ENCODE assay signal across 28 cellular contexts in the genomic region with DNA sequence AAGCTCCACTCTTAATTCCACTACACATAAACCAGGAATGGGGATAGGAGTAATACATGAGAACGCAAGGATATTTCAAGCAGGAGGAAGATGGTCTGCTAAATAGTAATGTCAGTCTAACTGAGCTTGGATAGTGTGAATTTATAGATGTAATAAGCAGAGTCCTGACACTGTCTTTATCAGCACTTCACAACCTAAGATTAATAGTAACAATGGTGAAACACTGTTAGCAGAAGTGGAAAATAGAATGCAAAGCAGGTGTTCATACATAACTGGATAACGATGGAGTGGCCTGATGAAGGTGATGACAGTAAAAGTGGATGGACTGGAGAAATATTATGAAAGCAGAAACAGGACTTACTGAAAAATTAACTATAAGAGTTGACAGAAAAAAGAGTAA.
"Had no signal": no experiment of that assay in that cellular context is flagged by ENCODE, and none has a peak within 500 bp of the region (broad histone marks: within the 10 kb centered on the region; RNA-seq: fewer than 3 reads in every experiment).

No MANE protein-coding gene starts in this region.

- H3K9me3 Mint-ChIP-seq: activated CD4-positive, alpha-beta memory T cell treated with anti-CD3 and anti-CD28 coated beads for 36 hours; activated naive CD4-positive, alpha-beta T cell treated with anti-CD3 and anti-CD28 coated beads, Interleukin-2, amount 10 ng/mL, durations not matched to agents 7 days and 5 days; activated naive CD4-positive, alpha-beta T cell treated with anti-CD3 and anti-CD28 coated beads, Interleukin-2, amount 50 U/mL, for 72 hours; activated T-cell treated with anti-CD3 and anti-CD28 coated beads, Interleukin-2, amount 50 U/mL, for 24 hours; activated T-cell treated with anti-CD3 and anti-CD28 coated beads, Interleukin-2, amount 50 U/mL, for 72 hours had no signal

- ATAC-seq: activated CD4-positive, alpha-beta T cell treated with anti-CD3 and anti-CD28 coated beads for 36 hours; activated CD8-positive, alpha-beta memory T cell treated with anti-CD3 and anti-CD28 coated beads, Interleukin-2, amount 10 ng/mL, durations not matched to agents 7 days and 5 days; activated CD8-positive, alpha-beta T cell treated with anti-CD3 and anti-CD28 coated beads, Interleukin-2, amount 10 ng/mL, durations not matched to agents 7 days and 5 days; activated naive CD4-positive, alpha-beta T cell treated with anti-CD3 and anti-CD28 coated beads, Interleukin-2, amount 50 U/mL, for 72 hours; activated T-cell treated with anti-CD3 and anti-CD28 coated beads, Interleukin-2, amount 50 U/mL, for 72 hours had no signal

- H3K27ac Mint-ChIP-seq: activated CD4-positive, alpha-beta memory T cell treated with anti-CD3 and anti-CD28 coated beads for 36 hours; activated CD4-positive, alpha-beta T cell treated with anti-CD3 and anti-CD28 coated beads for 36 hours; activated CD4-positive, alpha-beta T cell treated with anti-CD3 and anti-CD28 coated beads, Interleukin-2, amount 10 ng/mL, durations not matched to agents 24 days and 14 days; activated CD8-positive, alpha-beta memory T cell treated with anti-CD3 and anti-CD28 coated beads, Interleukin-2, amount 10 ng/mL, durations not matched to agents 7 days and 5 days; activated CD8-positive, alpha-beta T cell treated with anti-CD3 and anti-CD28 coated beads, Interleukin-2, amount 10 ng/mL, durations not matched to agents 7 days and 5 days; activated naive CD4-positive, alpha-beta T cell treated with anti-CD3 and anti-CD28 coated beads, Interleukin-2, amount 10 ng/mL, durations not matched to agents 7 days and 5 days; activated naive CD4-positive, alpha-beta T cell treated with anti-CD3 and anti-CD28 coated beads, Interleukin-2, amount 50 U/mL, for 72 hours; activated naive CD8-positive, alpha-beta T cell treated with anti-CD3 and anti-CD28 coated beads, Interleukin-2, amount 10 ng/mL, durations not matched to agents 7 days and 5 days; activated T-cell treated with anti-CD3 and anti-CD28 coated beads, Interleukin-2, amount 50 U/mL, for 24 hours; activated T-cell treated with anti-CD3 and anti-CD28 coated beads, Interleukin-2, amount 50 U/mL, for 72 hours; brain had no signal

- H3K4me1 ChIP-seq: ascending aorta, breast epithelium, colonic mucosa, esophagus squamous epithelium had no signal

- H3K27ac ChIP-seq: ascending aorta, breast epithelium, colonic mucosa, epithelial cell of prostate, esophagus squamous epithelium had no signal

- H3K4me3 Mint-ChIP-seq: activated CD4-positive, alpha-beta memory T cell treated with anti-CD3 and anti-CD28 coated beads for 36 hours; activated CD4-positive, alpha-beta T cell treated with anti-CD3 and anti-CD28 coated beads for 36 hours; activated CD4-positive, alpha-beta T cell treated with anti-CD3 and anti-CD28 coated beads, Interleukin-2, amount 10 ng/mL, durations not matched to agents 24 days and 14 days; activated CD8-positive, alpha-beta memory T cell treated with anti-CD3 and anti-CD28 coated beads, Interleukin-2, amount 10 ng/mL, durations not matched to agents 7 days and 5 days; activated CD8-positive, alpha-beta T cell treated with anti-CD3 and anti-CD28 coated beads, Interleukin-2, amount 10 ng/mL, durations not matched to agents 7 days and 5 days; activated naive CD4-positive, alpha-beta T cell treated with anti-CD3 and anti-CD28 coated beads, Interleukin-2, amount 10 ng/mL, durations not matched to agents 7 days and 5 days; activated naive CD8-positive, alpha-beta T cell treated with anti-CD3 and anti-CD28 coated beads, Interleukin-2, amount 10 ng/mL, durations not matched to agents 7 days and 5 days; activated T-cell treated with anti-CD3 and anti-CD28 coated beads, Interleukin-2, amount 50 U/mL, for 24 hours; activated T-cell treated with anti-CD3 and anti-CD28 coated beads, Interleukin-2, amount 50 U/mL, for 72 hours; brain had no signal

- DNase-seq: activated CD4-positive, alpha-beta memory T cell treated with anti-CD3 and anti-CD28 coated beads for 36 hours; activated CD4-positive, alpha-beta T cell treated with anti-CD3 and anti-CD28 coated beads for 36 hours; activated CD4-positive, alpha-beta T cell treated with anti-CD3 and anti-CD28 coated beads, Interleukin-2, amount 10 ng/mL, durations not matched to agents 24 days and 14 days; activated CD4-positive, CD25-positive, alpha-beta regulatory T cell; activated CD4-positive, CD25-positive, alpha-beta regulatory T cell treated with anti-CD3 and anti-CD28 coated beads, Interleukin-2, amount 50 U/mL, for 72 hours; activated CD8-positive, alpha-beta memory T cell treated with anti-CD3 and anti-CD28 coated beads, Interleukin-2, amount 10 ng/mL, durations not matched to agents 7 days and 5 days; activated CD8-positive, alpha-beta memory T cell treated with anti-CD3 and anti-CD28 coated beads, Interleukin-2, amount 50 U/mL, for 4 hours; activated CD8-positive, alpha-beta T cell treated with anti-CD3 and anti-CD28 coated beads, Interleukin-2, amount 10 ng/mL, durations not matched to agents 7 days and 5 days; activated gamma-delta T cell; activated naive CD4-positive, alpha-beta T cell; activated naive CD4-positive, alpha-beta T cell treated with anti-CD3 and anti-CD28 coated beads, Interleukin-2, amount 10 ng/mL, durations not matched to agents 7 days and 5 days; activated naive CD8-positive, alpha-beta T cell treated with anti-CD3 and anti-CD28 coated beads, Interleukin-2, amount 10 ng/mL, durations not matched to agents 7 days and 5 days; activated T-cell treated with anti-CD3 and anti-CD28 coated beads, Interleukin-2, amount 50 U/mL, for 24 hours; activated T-cell treated with anti-CD3 and anti-CD28 coated beads, Interleukin-2, amount 50 U/mL, for 72 hours; colonic mucosa; effector CD8-positive, alpha-beta T cell; esophagus squamous epithelium; head of caudate nucleus; T-helper 2 cell had no signal

- H3K27me3 ChIP-seq: ascending aorta, breast epithelium, cardiac muscle cell, colonic mucosa, esophagus squamous epithelium had no signal

- H3K27me3 Mint-ChIP-seq: activated CD4-positive, alpha-beta memory T cell treated with anti-CD3 and anti-CD28 coated beads for 36 hours; activated CD4-positive, alpha-beta T cell treated with anti-CD3 and anti-CD28 coated beads for 36 hours; activated CD4-positive, alpha-beta T cell treated with anti-CD3 and anti-CD28 coated beads, Interleukin-2, amount 10 ng/mL, durations not matched to agents 24 days and 14 days; activated CD8-positive, alpha-beta memory T cell treated with anti-CD3 and anti-CD28 coated beads, Interleukin-2, amount 10 ng/mL, durations not matched to agents 7 days and 5 days; activated naive CD4-positive, alpha-beta T cell treated with anti-CD3 and anti-CD28 coated beads, Interleukin-2, amount 10 ng/mL, durations not matched to agents 7 days and 5 days; activated naive CD8-positive, alpha-beta T cell treated with anti-CD3 and anti-CD28 coated beads, Interleukin-2, amount 10 ng/mL, durations not matched to agents 7 days and 5 days; activated T-cell treated with anti-CD3 and anti-CD28 coated beads, Interleukin-2, amount 50 U/mL, for 24 hours; brain had no signal

- H3K4me1 Mint-ChIP-seq: activated CD4-positive, alpha-beta T cell treated with anti-CD3 and anti-CD28 coated beads for 36 hours; activated CD4-positive, alpha-beta T cell treated with anti-CD3 and anti-CD28 coated beads, Interleukin-2, amount 10 ng/mL, durations not matched to agents 24 days and 14 days; activated CD8-positive, alpha-beta memory T cell treated with anti-CD3 and anti-CD28 coated beads, Interleukin-2, amount 10 ng/mL, durations not matched to agents 7 days and 5 days; activated naive CD4-positive, alpha-beta T cell treated with anti-CD3 and anti-CD28 coated beads, Interleukin-2, amount 10 ng/mL, durations not matched to agents 7 days and 5 days; activated naive CD8-positive, alpha-beta T cell treated with anti-CD3 and anti-CD28 coated beads, Interleukin-2, amount 10 ng/mL, durations not matched to agents 7 days and 5 days; brain had no signal

- H3K4me3 ChIP-seq: ascending aorta, breast epithelium, cardiac muscle cell, colonic mucosa, esophagus squamous epithelium had no signal

- FAIRE-seq: endometrium, endothelial cell of umbilical vein, frontal cortex had no signal

- H3K36me3 ChIP-seq: ascending aorta, breast epithelium, cardiac muscle cell, colonic mucosa, esophagus squamous epithelium had no signal

- H3K9me3 ChIP-seq: ascending aorta, breast epithelium, colonic mucosa, esophagus squamous epithelium had no signal
